12 cellular contexts compared by ENCODE assay signal in the genomic region with DNA sequence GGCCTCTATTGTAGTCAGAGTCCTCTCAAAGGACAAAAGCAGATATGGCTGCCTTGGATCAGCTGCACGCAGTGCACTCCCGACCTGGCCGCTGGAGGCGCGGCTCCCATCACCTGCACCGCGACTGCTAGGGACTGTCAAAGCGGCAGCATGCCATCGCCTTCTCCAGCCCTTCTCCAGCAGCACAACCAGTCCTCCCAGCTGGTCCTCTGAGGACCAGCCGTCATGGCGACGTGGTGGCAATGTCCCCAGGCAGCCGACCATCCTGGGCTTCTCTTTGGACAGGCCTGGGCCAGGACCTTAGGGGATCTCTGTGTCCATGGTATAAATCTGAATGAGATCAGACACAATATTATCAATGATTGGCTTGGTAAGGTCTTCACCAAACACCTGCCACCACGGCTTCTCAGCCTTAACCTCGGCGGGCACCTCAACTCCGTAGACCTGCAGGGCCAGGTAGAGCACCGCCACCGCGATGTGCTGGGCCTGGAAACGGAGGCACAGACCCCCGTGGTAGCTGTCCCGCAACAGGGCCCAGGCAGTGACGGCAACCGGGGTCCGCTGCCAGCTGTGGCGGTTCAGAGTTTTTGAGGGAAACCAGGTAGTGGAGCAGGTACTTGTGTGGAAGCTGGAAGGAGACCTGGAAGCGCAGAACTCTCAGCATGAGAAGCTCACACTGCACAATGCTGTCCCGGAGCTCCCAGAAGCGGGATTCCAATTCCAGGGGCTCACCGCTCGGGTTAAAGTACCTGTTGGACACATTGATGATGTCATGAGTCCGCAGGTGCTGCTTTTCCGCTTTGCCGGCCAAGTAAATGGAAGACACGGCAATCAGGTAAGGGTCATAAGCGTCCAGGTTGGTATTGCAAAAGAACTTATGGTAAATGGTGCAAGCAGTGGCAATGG.
"Had no signal": no experiment of that assay in that cellular context is flagged by ENCODE, and none has a peak within 500 bp of the region (broad histone marks: within the 10 kb centered on the region; RNA-seq: fewer than 3 reads in every experiment).

No MANE protein-coding gene starts in this region.

- H3K27me3 Mint-ChIP-seq: activated naive CD8-positive, alpha-beta T cell treated with anti-CD3 and anti-CD28 coated beads, Interleukin-2, amount 50 U/mL, for 24 hours; stimulated activated memory B cell treated with anti-CD40 and anti-IgM and Interleukin-4, amounts not matched to agents 10 μg/mL and 1 μg/mL and 100 μg/mL, for 72 hours had no signal

- H3K9me3 Mint-ChIP-seq: activated CD4-positive, alpha-beta T cell treated with anti-CD3 and anti-CD28 coated beads, Interleukin-2, amount 10 ng/mL, durations not matched to agents 7 days and 5 days; activated naive CD8-positive, alpha-beta T cell treated with anti-CD3 and anti-CD28 coated beads, Interleukin-2, amount 50 U/mL, for 24 hours had no signal

- DNase-seq: activated CD4-positive, alpha-beta T cell treated with anti-CD3 and anti-CD28 coated beads, Interleukin-2, amount 10 ng/mL, durations not matched to agents 7 days and 5 days; activated CD8-positive, alpha-beta memory T cell treated with anti-CD3 and anti-CD28 coated beads, Interleukin-2, amount 50 U/mL, for 48 hours; activated gamma-delta T cell treated with Interleukin-2 at 50 U/mL for 16 hours; activated naive CD8-positive, alpha-beta T cell treated with anti-CD3 and anti-CD28 coated beads, Interleukin-2, amount 50 U/mL, for 24 hours; aorta; cerebellar nuclear complex; dermis blood vessel endothelial cell; erythroblast; islet precursor cell; stimulated activated CD4-positive, alpha-beta T cell treated with anti-CD3 and anti-CD28 coated beads, Interleukin-2, amount 100 ng/mL, for 48 hours; T-helper 9 cell had no signal

- ATAC-seq: activated naive CD8-positive, alpha-beta T cell treated with anti-CD3 and anti-CD28 coated beads, Interleukin-2, amount 50 U/mL, for 24 hours; stimulated activated memory B cell treated with anti-CD40 and anti-IgM and Interleukin-4, amounts not matched to agents 10 μg/mL and 1 μg/mL and 100 μg/mL, for 72 hours had no signal

- H3K27ac Mint-ChIP-seq: activated CD4-positive, alpha-beta T cell treated with anti-CD3 and anti-CD28 coated beads, Interleukin-2, amount 10 ng/mL, durations not matched to agents 7 days and 5 days; activated naive CD8-positive, alpha-beta T cell treated with anti-CD3 and anti-CD28 coated beads, Interleukin-2, amount 50 U/mL, for 24 hours; stimulated activated memory B cell treated with anti-CD40 and anti-IgM and Interleukin-4, amounts not matched to agents 10 μg/mL and 1 μg/mL and 100 μg/mL, for 72 hours had no signal

- H3K4me3 Mint-ChIP-seq: activated CD4-positive, alpha-beta T cell treated with anti-CD3 and anti-CD28 coated beads, Interleukin-2, amount 10 ng/mL, durations not matched to agents 7 days and 5 days; activated naive CD8-positive, alpha-beta T cell treated with anti-CD3 and anti-CD28 coated beads, Interleukin-2, amount 50 U/mL, for 24 hours; stimulated activated memory B cell treated with anti-CD40 and anti-IgM and Interleukin-4, amounts not matched to agents 10 μg/mL and 1 μg/mL and 100 μg/mL, for 72 hours had no signal

- H3K36me3 Mint-ChIP-seq: stimulated activated memory B cell treated with anti-CD40 and anti-IgM and Interleukin-4, amounts not matched to agents 10 μg/mL and 1 μg/mL and 100 μg/mL, for 72 hours had no signal
